Comparison of ENCODE assay signal across 26 cellular contexts in genomic region chr5:1638658-1639400, GRCh38.
DNase-seq lines count a peak whose midpoint lies in the region; ATAC-seq, FAIRE-seq and TF ChIP-seq lines count a peak whose summit lies in the region.
"Had no signal": no experiment of that assay in that cellular context is flagged by ENCODE, and none has a peak within 500 bp of the region (broad histone marks: within the 10 kb centered on the region; RNA-seq: fewer than 3 reads in every experiment).

No MANE protein-coding gene starts in this region.

- intact Hi-C loops in sigmoid colon (cut with DNase I) = no loop called here
- intact Hi-C loops in tibial artery (cut with DNase I; ENCODE audit: low total_unique reads) = loop anchor here (10.0 kb wide), 1 partner anchor 114 kb away; the partner anchor contains the start of gene LPCAT1

- no peaks in the 10 kb centered on the region for H3K79me1 ChIP-seq in H1 (ENCODE audit: low read depth, low read length)

- H2BK5ac ChIP-seq in H1 (ENCODE audit: low read depth, low read length) = no peak overlapping the region

- H2BK120ac ChIP-seq in H1 (replicated peaks; ENCODE audit: low read depth, low read length) = no peak overlapping the region

- H3K4ac ChIP-seq in H1 (replicated peaks; ENCODE audit: insufficient read length, low read depth, low read length) = no peak overlapping the region

- no peak overlapping the region for H3K14ac ChIP-seq in H1 (ENCODE audit: insufficient read length)

- H3K79me2 ChIP-seq in H1 (ENCODE audit: control insufficient read depth in 1 of 2, insufficient read depth in 2 of 2, low read length in 2 of 2) = no peaks in the 10 kb centered on the region

- H2BK15ac ChIP-seq in H1 (ENCODE audit: low read length) = no peak overlapping the region

- WGBS in H1 (ENCODE audit: extremely low coverage in 1 of 2, insufficient coverage in 1 of 2, insufficient read length in 1 of 2, insufficient replicate concordance in 2 of 2, low coverage in 1 of 2, low lambda C conversion rate in 2 of 2, missing lambda C conversion rate in 1 of 2), 2 experiments = 97% methylated on average over 23 of the region's 23 CpGs; no CpG with 5 or more reads in 1 of the 2 experiments
- 86 to 88% methylated on average over 23 of the region's 23 CpGs for WGBS in sigmoid colon, 2 donors

- H2AK5ac ChIP-seq in H1 (ENCODE audit: low read depth, low read length) = no peak overlapping the region

- TF ChIP-seq EP300 in H1 (IDR thresholded peaks at IDR 0.05; ENCODE audit: borderline replicate concordance in 1 of 2, low read depth in 2 of 2, low read length in 2 of 2) (no peak), sigmoid colon (IDR thresholded peaks at IDR 0.05) (no peak)

- no peak for TF ChIP-seq CTCF in H1 (IDR thresholded peaks at IDR 0.05; ENCODE audit: control extremely low read depth in 1 of 3, insufficient read depth in 1 of 3, low read depth in 1 of 3, low read length in 3 of 3)
- no peak for TF ChIP-seq CTCF in sigmoid colon (IDR thresholded peaks at IDR 0.05)
- TF ChIP-seq CTCF in tibial artery (IDR thresholded peaks at IDR 0.05) = no peak

- H3K56ac ChIP-seq in H1 (replicated peaks; ENCODE audit: insufficient read length, low read depth, low read length) = no peak overlapping the region

- no peak overlapping the region for H4K91ac ChIP-seq in H1 (replicated peaks; ENCODE audit: insufficient read length, low read length)

- H3K23me2 ChIP-seq in H1 (ENCODE audit: low read depth, low read length) = no peaks in the 10 kb centered on the region

- DNase-seq in H7 = peak; percentile 33
- no peak for DNase-seq in H1 (ENCODE audit: low read depth in 1 of 2, low spot score in 2 of 2)
- DNase-seq in sigmoid colon = peak; percentile 49
- DNase-seq in tibial artery = no peak
- DNase-seq in DMS114 treated with DMSO at 0.1 percent for 48 hours (lab: John Stamatoyannopoulos, UW; ENCODE audit: unreplicated experiment) = no peak
- DNase-seq: activated CD4-positive, alpha-beta T cell treated with anti-CD3 and anti-CD28 coated beads, Interleukin-2, amount 50 U/mL, for 4 hours; hippocampal formation; left ventricle myocardium inferior; naive thymus-derived CD4-positive, alpha-beta T cell; NCI-H1048; NCI-H1694 treated with DMSO at 0.1 percent for 48 hours; NCI-H2171; NCI-H510A treated with DMSO at 0.1 percent for 48 hours; NK-92 treated with Interleukin-12 subunit alpha and Interleukin-12 subunit beta, amount 100 ng/mL, for 24 hours; nucleus accumbens; PC-3; SHP77 treated with DMSO at 0.1 percent for 48 hours; trophoblast cell; WERI-Rb-1 had no signal

- no peaks in the 10 kb centered on the region for H3K36me3 ChIP-seq in BLaER1 treated with 17β-estradiol and CSF1 and Interleukin-3, amounts not matched to agents 10 nM and 100 nM
- H3K36me3 ChIP-seq in H7 (replicated peaks; ENCODE audit: control insufficient read depth, insufficient read depth, low read length) (no peaks in the 10 kb centered on the region), H1 (ENCODE audit: control insufficient read depth in 2 of 4, insufficient read depth in 4 of 4, low read length in 3 of 4) (no peaks in the 10 kb centered on the region), sigmoid colon (no peaks in the 10 kb centered on the region), tibial artery (no peaks in the 10 kb centered on the region)
- H3K36me3 ChIP-seq: gastroesophageal sphincter, left ventricle myocardium inferior had no signal

- H2BK20ac ChIP-seq in H1 (ENCODE audit: low read length) = no peak overlapping the region

- no peak overlapping the region for H2AFZ ChIP-seq in H1 (ENCODE audit: low read length)
- H2AFZ ChIP-seq: GM23338 had no signal

- H3K18ac ChIP-seq in H1 (ENCODE audit: extremely low read depth, low read length) = no peak overlapping the region

- POLR2A ChIA-PET in H1 (lab: Charles Lee; ENCODE audit: partially characterized antibody) = no interaction called here

- peaks cover 0 to 27% (median 0%) of the 10 kb centered on the region in 11 experiments; a peak in 6 of 22 replicates for H4K20me1 ChIP-seq in BLaER1 treated with 17β-estradiol and CSF1 and Interleukin-3, amounts not matched to agents 10 nM and 100 nM
- no peaks in the 10 kb centered on the region for H4K20me1 ChIP-seq in H1 (replicated peaks in 1 of 2; ENCODE audit: control insufficient read depth in 1 of 2, insufficient read depth in 2 of 2, low read length in 2 of 2)

- H3K4me1 ChIP-seq in BLaER1 treated with 17β-estradiol and CSF1 and Interleukin-3, amounts not matched to agents 10 nM and 100 nM = peaks cover 7 to 80% (median 73%) of the 10 kb centered on the region in 10 experiments; a peak in 18 of 20 replicates
- H3K4me1 ChIP-seq in H1 (replicated peaks in 1 of 4; ENCODE audit: control insufficient read depth in 3 of 4, insufficient read depth in 4 of 4, low read length in 3 of 4) (peaks cover 0 to 23% (median 7%) of the 10 kb centered on the region in 4 experiments; a peak in 6 of 7 replicates), sigmoid colon (peaks cover 0 to 8% (median 1%) of the 10 kb centered on the region in 4 donors), tibial artery (peaks cover 0 to 13% (median 3%) of the 10 kb centered on the region in 4 donors)

- H3K9me3 ChIP-seq in BLaER1 treated with 17β-estradiol and CSF1 and Interleukin-3, amounts not matched to agents 10 nM and 100 nM (replicated peaks in 1 of 11) = no peaks in the 10 kb centered on the region
- H3K9me3 ChIP-seq in H1 (ENCODE audit: insufficient read depth in 2 of 2, low read depth in 1 of 2, low read length in 1 of 2) (no peaks in the 10 kb centered on the region), sigmoid colon (no peaks in the 10 kb centered on the region), tibial artery (no peaks in the 10 kb centered on the region)
- H3K9me3 ChIP-seq: gastroesophageal sphincter, left ventricle myocardium inferior had no signal

- peak overlapping the region; percentile 51; the same call in 1 of the 2 replicates for H4K8ac ChIP-seq in H1 (ENCODE audit: extremely low read depth, insufficient read depth, low read length)

- TF ChIP-seq RAD21 in H1 (IDR thresholded peaks at IDR 0.05 in 1 of 2, conservative IDR thresholded peaks at IDR 0.05 in 1 of 2; ENCODE audit: low read depth in 2 of 2, low read length in 2 of 2) = no peak

- ATAC-seq in GM18909 (IDR thresholded peaks at IDR 0.05; ENCODE audit: poor library complexity, unreplicated experiment) = no peak
- ATAC-seq: gastroesophageal sphincter; GM23338; naive thymus-derived CD4-positive, alpha-beta T cell; PC-3 had no signal

- no peak for FAIRE-seq in H1 (lab: Jason Lieb, UNC)
- FAIRE-seq: D721Med, GM12891 had no signal

- no peak overlapping the region; the same call in 1 of the 2 replicates for H2BK12ac ChIP-seq in H1 (ENCODE audit: low read depth, low read length)

- no peak overlapping the region for H4K5ac ChIP-seq in H1 (ENCODE audit: insufficient read length, low read depth, low read length)

- H3K27ac ChIP-seq in BLaER1 treated with 17β-estradiol and CSF1 and Interleukin-3, amounts not matched to agents 10 nM and 100 nM = no peak overlapping the region
- H3K27ac ChIP-seq in H1 (ENCODE audit: low read depth, low read length) (no peak overlapping the region), sigmoid colon (no peak overlapping the region), tibial artery (no peak overlapping the region)
- H3K27ac ChIP-seq: dorsolateral prefrontal cortex, gastroesophageal sphincter, left ventricle myocardium inferior, WERI-Rb-1 had no signal

- peak overlapping the region in 3 of 11 experiments; percentile 41 to 55 (median 41); a peak in 5 of 22 replicates for H3K9ac ChIP-seq in BLaER1 treated with 17β-estradiol and CSF1 and Interleukin-3, amounts not matched to agents 10 nM and 100 nM
- H3K9ac ChIP-seq in H1 (replicated peaks in 1 of 4; ENCODE audit: extremely low read depth in 1 of 4, low read depth in 3 of 4, low read length in 3 of 4) = no peak overlapping the region

- peak overlapping the region in 3 of 10 experiments; percentile 11 to 37 (median 25); a peak in 4 of 20 replicates for H3K4me3 ChIP-seq in BLaER1 treated with 17β-estradiol and CSF1 and Interleukin-3, amounts not matched to agents 10 nM and 100 nM
- H3K4me3 ChIP-seq in H7 (ENCODE audit: insufficient read depth, low read depth, low read length) (no peak overlapping the region), H1 (ENCODE audit: extremely low read depth in 1 of 4, insufficient read depth in 2 of 4, low read depth in 3 of 4, low read length in 4 of 4) (no peak overlapping the region), sigmoid colon (no peak overlapping the region), tibial artery (no peak overlapping the region)
- H3K4me3 ChIP-seq: dorsolateral prefrontal cortex, gastroesophageal sphincter, GM23338, left ventricle myocardium inferior had no signal

- H3K23ac ChIP-seq in H1 (ENCODE audit: insufficient read length) = no peak overlapping the region

- peak overlapping the region in 9 of 11 experiments; percentile 33 to 94 (median 88); a peak in 18 of 22 replicates for H3K4me2 ChIP-seq in BLaER1 treated with 17β-estradiol and CSF1 and Interleukin-3, amounts not matched to agents 10 nM and 100 nM
- H3K4me2 ChIP-seq in H1 (ENCODE audit: insufficient read depth in 1 of 2, low read depth in 2 of 2, low read length in 2 of 2) = no peak overlapping the region
- H3K4me2 ChIP-seq: GM23338 had no signal

- H3K27me3 ChIP-seq in BLaER1 treated with 17β-estradiol and CSF1 and Interleukin-3, amounts not matched to agents 10 nM and 100 nM = peaks cover 42 to 93% (median 52%) of the 10 kb centered on the region in 11 experiments
- H3K27me3 ChIP-seq in H7 (ENCODE audit: control insufficient read depth, insufficient read depth, low read length) = peaks cover 8% of the 10 kb centered on the region
- peaks cover 0 to 11% (median 6%) of the 10 kb centered on the region in 4 experiments; a peak in 6 of 7 replicates for H3K27me3 ChIP-seq in H1 (replicated peaks in 1 of 4; ENCODE audit: control insufficient read depth in 3 of 4, extremely low read depth in 1 of 4, insufficient read depth in 3 of 4, low read length in 3 of 4)
- peaks cover 6 to 15% (median 9%) of the 10 kb centered on the region in 3 donors for H3K27me3 ChIP-seq in sigmoid colon
- H3K27me3 ChIP-seq in tibial artery = peaks cover 0 to 17% of the 10 kb centered on the region in 2 donors

- no peak for TF ChIP-seq POLR2A in H1 (IDR thresholded peaks at IDR 0.05; ENCODE audit: control extremely low read depth in 1 of 2, low read depth in 2 of 2, low read length in 2 of 2)
- TF ChIP-seq POLR2A in sigmoid colon (IDR thresholded peaks at IDR 0.05) = no peak

- CTCF ChIA-PET in H1 (lab: Charles Lee; ENCODE audit: partially characterized antibody) = interaction anchor here (1.4 to 3.9 kb wide), 4 partner anchors 15 to 159 kb away, joined by 3 to 17 read pairs (median 6); no protein-coding TSS in a partner anchor

TF ChIP-seq in H1, 55 proteins besides CTCF, POLR2A, EP300 and RAD21 (continues in another document):
- TF ChIP-seq SAP30 (IDR thresholded peaks at IDR 0.05; ENCODE audit: insufficient read depth, insufficient replicate concordance, low read length) = no peak
- TF ChIP-seq FOSL1 (IDR thresholded peaks at IDR 0.05; ENCODE audit: insufficient read depth, low read depth, low read length) = no peak
- TF ChIP-seq SRF (IDR thresholded peaks at IDR 0.05; ENCODE audit: low read depth, low read length) = no peak
- no peak for TF ChIP-seq PHF8 (conservative IDR thresholded peaks at IDR 0.05; ENCODE audit: low read depth, low read length)
- TF ChIP-seq CHD1 (IDR thresholded peaks at IDR 0.05; ENCODE audit: low read depth, low read length) = no peak
- TF ChIP-seq SP1 (IDR thresholded peaks at IDR 0.05; ENCODE audit: low read depth, low read length) = no peak

Comparison
In these comparisons a context has a peak if more than half of its experiments do, and no peak if none do; other contexts are left out.
1. H3K4me2 ChIP-seq: peak in BLaER1 treated with 17β-estradiol and CSF1 and Interleukin-3, amounts not matched to agents 10 nM and 100 nM (9 of 11); none in H1 (0 of 2).
2. DNase-seq: peak in H7 (single experiment) and sigmoid colon (single experiment); none in H1 (0 of 2), tibial artery (0 of 2) and DMS114 treated with DMSO at 0.1 percent for 48 hours (single experiment).